ENCODE assay signal across 20 cellular contexts in the genomic region with DNA sequence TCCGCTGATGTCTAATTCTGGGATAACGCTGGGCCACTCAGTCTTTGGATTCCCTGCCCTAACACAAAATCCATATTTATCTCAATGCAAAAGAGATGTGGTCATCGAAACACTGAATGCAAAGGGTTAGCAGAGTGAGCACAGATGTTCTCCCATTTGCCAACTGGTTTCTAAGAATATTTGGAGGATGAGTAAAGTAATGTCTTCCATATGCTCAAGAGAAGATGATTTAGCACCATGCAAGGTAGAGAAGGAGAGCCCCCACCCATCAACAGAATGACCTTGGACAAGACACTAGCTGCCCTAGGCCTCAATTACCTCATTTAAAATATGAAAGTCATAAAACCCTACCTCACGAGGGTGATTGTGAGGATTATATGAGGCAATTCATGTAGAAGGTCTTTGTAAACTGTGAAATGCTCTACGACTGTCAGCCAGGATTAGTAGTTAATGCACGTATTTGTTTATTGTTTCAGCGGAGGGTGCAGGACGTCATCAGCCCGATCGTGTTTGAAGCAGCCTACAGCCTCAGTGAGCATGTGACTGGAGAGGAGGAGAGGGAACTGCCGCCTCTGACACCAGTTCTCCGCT.
DNase-seq lines count a peak whose midpoint lies in the region; ATAC-seq and TF ChIP-seq lines count a peak whose summit lies in the region.
"Had no signal": no experiment of that assay in that cellular context is flagged by ENCODE, and none has a peak within 500 bp of the region (broad histone marks: within the 10 kb centered on the region; RNA-seq: fewer than 3 reads in every experiment).

No MANE protein-coding gene starts in this region.

- H3K27me3 ChIP-seq in esophagus squamous epithelium, result no peaks in the 10 kb centered on the region

- no peaks in the 10 kb centered on the region for H3K9me3 ChIP-seq in esophagus squamous epithelium
- H3K9me3 ChIP-seq: lower lobe of right lung had no signal

- no peak overlapping the region for H3K27ac Mint-ChIP-seq in activated CD8-positive, alpha-beta memory T cell treated with anti-CD3 and anti-CD28 coated beads, Interleukin-2, amount 10 ng/mL, durations not matched to agents 7 days and 5 days
- H3K27ac Mint-ChIP-seq: activated B cell treated with CpG ODN at 0.5 μM for 24 hours; activated T-helper 2 cell treated with anti-CD3 and anti-CD28 coated beads, Interferon-gamma antibody, Interleukin-2, Interleukin-4, amounts not matched to agents 10 μg/mL and 5 μg/mL and 100 μg/mL, durations not matched to agents 14 hours and 24 hours and 36 hours; CD8-positive, alpha-beta T cell; immature natural killer cell; stimulated activated naive CD8-positive, alpha-beta T cell treated with anti-CD3 and anti-CD28 coated beads, Interleukin-15, Interleukin-2, amounts not matched to agents 100 ng/mL and 50 ng/mL, for 24 hours had no signal

- H3K9me3 Mint-ChIP-seq in activated CD8-positive, alpha-beta memory T cell treated with anti-CD3 and anti-CD28 coated beads, Interleukin-2, amount 10 ng/mL, durations not matched to agents 7 days and 5 days (ENCODE audit: low read depth), result no peaks in the 10 kb centered on the region
- H3K9me3 Mint-ChIP-seq: activated B cell treated with CpG ODN at 0.5 μM for 24 hours; activated T-helper 2 cell treated with anti-CD3 and anti-CD28 coated beads, Interferon-gamma antibody, Interleukin-2, Interleukin-4, amounts not matched to agents 10 μg/mL and 5 μg/mL and 100 μg/mL, durations not matched to agents 14 hours and 24 hours and 36 hours; CD8-positive, alpha-beta T cell; stimulated activated naive CD8-positive, alpha-beta T cell treated with anti-CD3 and anti-CD28 coated beads, Interleukin-15, Interleukin-2, amounts not matched to agents 100 ng/mL and 50 ng/mL, for 24 hours had no signal

- peak; percentile 54 for DNase-seq in AG08395 (ENCODE audit: low spot score)
- peak; percentile 65 for DNase-seq in HCEC 1CT
- DNase-seq in esophagus squamous epithelium (lab: John Stamatoyannopoulos, UW), result no peak
- DNase-seq in midbrain (lab: John Stamatoyannopoulos, UW), result peak; percentile 4
- no peak for DNase-seq in activated gamma-delta T cell treated with Interleukin-2 at 50 U/mL for 16 hours
- no peak for DNase-seq in C1 segment of cervical spinal cord (lab: John Stamatoyannopoulos, UW)
- DNase-seq in NCI-H1048 (lab: John Stamatoyannopoulos, UW), result no peak
- no peak for DNase-seq in activated CD8-positive, alpha-beta memory T cell treated with anti-CD3 and anti-CD28 coated beads, Interleukin-2, amount 10 ng/mL, durations not matched to agents 7 days and 5 days
- DNase-seq: activated B cell treated with CpG ODN at 0.5 μM for 24 hours; activated CD8-positive, alpha-beta memory T cell treated with anti-CD3 and anti-CD28 coated beads for 24 hours; CD8-positive, alpha-beta T cell; central memory CD4-positive, alpha-beta T cell; immature natural killer cell; lower lobe of right lung; NCI-H187 treated with DMSO at 0.1 percent for 48 hours; NCI-H510A treated with DMSO at 0.1 percent for 48 hours; SIG-M5 had no signal

- no peak for TF ChIP-seq CTCF in esophagus squamous epithelium (IDR thresholded peaks at IDR 0.05)

- no peaks in the 10 kb centered on the region for H3K36me3 ChIP-seq in esophagus squamous epithelium

- H3K27ac ChIP-seq in esophagus squamous epithelium, result peak overlapping the region in 3 of 4 donors; percentile 59 to 70 (median 67)
- H3K27ac ChIP-seq: lower lobe of right lung had no signal

- no peak for ATAC-seq in activated CD8-positive, alpha-beta memory T cell treated with anti-CD3 and anti-CD28 coated beads, Interleukin-2, amount 10 ng/mL, durations not matched to agents 7 days and 5 days
- ATAC-seq: CD8-positive, alpha-beta T cell; HepG2; lower lobe of right lung had no signal

- no peaks in the 10 kb centered on the region for H3K36me3 Mint-ChIP-seq in activated CD8-positive, alpha-beta memory T cell treated with anti-CD3 and anti-CD28 coated beads, Interleukin-2, amount 10 ng/mL, durations not matched to agents 7 days and 5 days
- H3K36me3 Mint-ChIP-seq: CD8-positive, alpha-beta T cell; immature natural killer cell had no signal

- 60 to 77% methylated on average over 12 of the region's 12 CpGs for WGBS in esophagus squamous epithelium, 2 donors

- CTCF ChIA-PET in activated CD8-positive, alpha-beta memory T cell treated with anti-CD3 and anti-CD28 coated beads, Interleukin-2, amount 10 ng/mL, durations not matched to agents 7 days and 5 days (lab: Charles Lee), result no interaction called here

- no peaks in the 10 kb centered on the region for H3K4me1 Mint-ChIP-seq in activated CD8-positive, alpha-beta memory T cell treated with anti-CD3 and anti-CD28 coated beads, Interleukin-2, amount 10 ng/mL, durations not matched to agents 7 days and 5 days
- H3K4me1 Mint-ChIP-seq: activated B cell treated with CpG ODN at 0.5 μM for 24 hours, immature natural killer cell had no signal

- peaks cover 13% of the 10 kb centered on the region for H3K27me3 Mint-ChIP-seq in activated CD8-positive, alpha-beta memory T cell treated with anti-CD3 and anti-CD28 coated beads, Interleukin-2, amount 10 ng/mL, durations not matched to agents 7 days and 5 days

- H3K4me1 ChIP-seq in esophagus squamous epithelium, result peaks cover 0 to 55% (median 16%) of the 10 kb centered on the region in 3 donors

- no peak overlapping the region for H3K4me3 Mint-ChIP-seq in activated CD8-positive, alpha-beta memory T cell treated with anti-CD3 and anti-CD28 coated beads, Interleukin-2, amount 10 ng/mL, durations not matched to agents 7 days and 5 days
- H3K4me3 Mint-ChIP-seq: activated B cell treated with CpG ODN at 0.5 μM for 24 hours; CD8-positive, alpha-beta T cell; immature natural killer cell; stimulated activated naive CD8-positive, alpha-beta T cell treated with anti-CD3 and anti-CD28 coated beads, Interleukin-15, Interleukin-2, amounts not matched to agents 100 ng/mL and 50 ng/mL, for 24 hours had no signal

- intact Hi-C loops in esophagus squamous epithelium (cut with DNase I), result no loop called here

- TF ChIP-seq POLR2A in esophagus squamous epithelium (IDR thresholded peaks at IDR 0.05), result no peak

- no peak overlapping the region for H3K4me3 ChIP-seq in esophagus squamous epithelium
- H3K4me3 ChIP-seq: lower lobe of right lung had no signal

Comparison
In these comparisons a context has a peak if more than half of its experiments do, and no peak if none do; other contexts are left out.
1. DNase-seq: peak in AG08395 (single experiment), HCEC 1CT (single experiment) and midbrain (single experiment); none in esophagus squamous epithelium (single experiment), activated gamma-delta T cell treated with Interleukin-2 at 50 U/mL for 16 hours (single experiment), C1 segment of cervical spinal cord (0 of 14), NCI-H1048 (single experiment) and activated CD8-positive, alpha-beta memory T cell treated with anti-CD3 and anti-CD28 coated beads, Interleukin-2, amount 10 ng/mL, durations not matched to agents 7 days and 5 days (single experiment).